Comparison of ENCODE assay signal across 8 cellular contexts in the genomic region with DNA sequence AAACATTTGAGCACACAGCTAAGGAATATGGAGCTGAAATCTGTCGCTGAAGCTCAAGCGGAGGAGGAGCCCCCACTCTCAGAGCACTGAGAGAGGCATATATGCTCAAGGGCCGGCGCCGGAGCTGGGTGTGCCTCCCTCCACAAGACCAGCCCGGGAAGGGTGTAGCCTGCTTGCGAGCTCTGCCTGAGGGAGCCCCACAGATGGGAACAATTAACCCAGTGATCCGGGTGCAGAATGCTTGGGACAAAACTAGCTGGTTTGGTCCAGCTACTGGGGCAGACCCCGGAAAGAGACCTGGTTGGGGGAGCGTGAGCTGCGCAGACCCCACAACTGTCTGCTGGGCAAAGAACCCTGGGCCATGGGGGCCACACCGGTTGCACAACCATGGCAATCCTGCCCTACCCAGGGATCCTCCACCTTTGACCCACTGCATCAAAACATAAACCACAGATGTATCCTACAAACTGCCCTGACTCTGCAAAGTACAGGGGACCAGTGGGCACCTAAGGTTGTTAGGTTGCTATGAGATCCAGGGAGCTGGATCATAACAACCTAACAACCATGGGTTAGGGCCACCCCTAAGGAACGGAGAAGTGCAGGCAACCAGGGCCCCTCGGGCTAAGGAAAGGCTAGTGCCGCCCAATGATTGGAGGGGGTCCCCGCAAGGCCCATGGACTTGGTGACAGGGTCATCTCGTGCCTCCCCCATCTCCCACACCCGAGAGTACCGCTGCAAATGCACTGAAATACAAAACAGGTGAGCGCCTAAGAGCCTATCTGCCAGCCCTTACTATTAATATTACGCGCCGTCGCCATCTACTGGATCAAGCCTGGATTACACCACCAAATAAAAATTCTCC. TPM values are rescaled to one million over a fixed set of nuclear protein-coding genes. Genes with fewer than 3 reads are reported as not detected.
DNase-seq lines count a peak whose midpoint lies in the region; FAIRE-seq and TF ChIP-seq lines count a peak whose summit lies in the region.

No MANE protein-coding gene starts in this region.

- H3K27ac Mint-ChIP-seq in activated CD4-positive, alpha-beta T cell treated with anti-CD3 and anti-CD28 coated beads, Interleukin-2, amount 10 ng/mL, durations not matched to agents 24 days and 14 days: no peak overlapping the region

- no peak for TF ChIP-seq POLR2A in tibial nerve (IDR thresholded peaks at IDR 0.05)

- H3K36me3 ChIP-seq in GM23248 (ENCODE audit: low read depth): no peaks in the 10 kb centered on the region
- no peaks in the 10 kb centered on the region for H3K36me3 ChIP-seq in HUES6 (ENCODE audit: control insufficient read depth, insufficient read depth, low read length)
- no peaks in the 10 kb centered on the region for H3K36me3 ChIP-seq in OCI-LY3 (replicated peaks; ENCODE audit: low read depth, low read length)
- H3K36me3 ChIP-seq in bronchial epithelial cell (ENCODE audit: control insufficient read depth, insufficient read depth, low read length): no peaks in the 10 kb centered on the region
- H3K36me3 ChIP-seq in tibial nerve: no peaks in the 10 kb centered on the region

- H3K9me2 ChIP-seq in GM23248 (ENCODE audit: insufficient read depth): no peaks in the 10 kb centered on the region

- H2AFZ ChIP-seq in GM23248 (no peak overlapping the region), OCI-LY3 (ENCODE audit: low read depth, low read length) (peak overlapping the region; percentile 62)

- H3F3A ChIP-seq in GM23248 (ENCODE audit: insufficient read depth): no peaks in the 10 kb centered on the region

- H3K4me3 ChIP-seq in GM23248 (no peak overlapping the region), HUES6 (ENCODE audit: low read depth, low read length) (peak overlapping the region; percentile 42; the same call in 1 of the 2 replicates), OCI-LY3 (ENCODE audit: low read length) (no peak overlapping the region), bronchial epithelial cell (ENCODE audit: low read depth, low read length) (no peak overlapping the region), tibial nerve (no peak overlapping the region)

- H3K4me3 Mint-ChIP-seq in activated CD4-positive, alpha-beta T cell treated with anti-CD3 and anti-CD28 coated beads, Interleukin-2, amount 10 ng/mL, durations not matched to agents 24 days and 14 days: no peak overlapping the region

- H3K4me2 ChIP-seq in GM23248 (ENCODE audit: unreplicated experiment) (no peak overlapping the region), OCI-LY3 (ENCODE audit: low read length) (peak overlapping the region; percentile 68)

- peaks cover 3% of the 10 kb centered on the region for H3K27me3 Mint-ChIP-seq in activated CD4-positive, alpha-beta T cell treated with anti-CD3 and anti-CD28 coated beads, Interleukin-2, amount 10 ng/mL, durations not matched to agents 24 days and 14 days

- H3K27me3 ChIP-seq in GM23248 (replicated peaks; ENCODE audit: insufficient read depth): no peaks in the 10 kb centered on the region
- H3K27me3 ChIP-seq in HUES6 (ENCODE audit: control insufficient read depth, insufficient read depth, low read length): no peaks in the 10 kb centered on the region
- H3K27me3 ChIP-seq in OCI-LY3 (ENCODE audit: low read depth, low read length): peaks cover 14% of the 10 kb centered on the region; the same call in 1 of the 2 replicates
- H3K27me3 ChIP-seq in bronchial epithelial cell (ENCODE audit: control insufficient read depth, insufficient read depth, low read length): no peaks in the 10 kb centered on the region
- H3K27me3 ChIP-seq in tibial nerve: no peaks in the 10 kb centered on the region

- no peak for FAIRE-seq in bronchial epithelial cell (lab: Jason Lieb, UNC)

- WGBS in GM23248 (ENCODE audit: low coverage in 1 of 2, low lambda C conversion rate in 2 of 2, missing lambda C conversion rate in 2 of 2), 2 experiments: 42 to 44% methylated on average over 24 of the region's 24 CpGs
- WGBS in tibial nerve, 2 donors: 57 to 60% methylated on average over 17 to 20 of the region's 24 CpGs

- H3K79me2 ChIP-seq in GM23248 (ENCODE audit: insufficient read depth) (no peaks in the 10 kb centered on the region), OCI-LY3 (ENCODE audit: low read length) (no peaks in the 10 kb centered on the region)

- H4K20me1 ChIP-seq in GM23248 (ENCODE audit: insufficient read depth): no peaks in the 10 kb centered on the region
- no peaks in the 10 kb centered on the region for H4K20me1 ChIP-seq in OCI-LY3 (ENCODE audit: insufficient read depth, low read length)

- H3K9me3 ChIP-seq in GM23248 (ENCODE audit: low read depth) (no peaks in the 10 kb centered on the region), HUES6 (ENCODE audit: control insufficient read depth, insufficient read depth, low read depth, low read length) (no peaks in the 10 kb centered on the region), OCI-LY3 (ENCODE audit: insufficient read depth, low read length) (no peaks in the 10 kb centered on the region), tibial nerve (no peaks in the 10 kb centered on the region)

- no peak overlapping the region for H3K27ac ChIP-seq in GM23248
- no peak overlapping the region for H3K27ac ChIP-seq in HUES6 (ENCODE audit: low read depth, low read length)
- no peak overlapping the region for H3K27ac ChIP-seq in OCI-LY3 (ENCODE audit: low read length)
- no peak overlapping the region for H3K27ac ChIP-seq in tibial nerve

- no peaks in the 10 kb centered on the region for H3K36me3 Mint-ChIP-seq in activated CD4-positive, alpha-beta T cell treated with anti-CD3 and anti-CD28 coated beads, Interleukin-2, amount 10 ng/mL, durations not matched to agents 24 days and 14 days (ENCODE audit: low read depth)

- no peak overlapping the region for H3K9ac ChIP-seq in GM23248
- H3K9ac ChIP-seq in HUES6 (ENCODE audit: low read length): no peak overlapping the region
- H3K9ac ChIP-seq in OCI-LY3 (ENCODE audit: low read length): no peak overlapping the region

- H3K4me1 ChIP-seq in GM23248 (ENCODE audit: insufficient read depth) (no peaks in the 10 kb centered on the region), HUES6 (ENCODE audit: control insufficient read depth, insufficient read depth, low read length) (peaks cover 11% of the 10 kb centered on the region; the same call in 1 of the 2 replicates), OCI-LY3 (ENCODE audit: low read length) (no peaks in the 10 kb centered on the region), tibial nerve (no peaks in the 10 kb centered on the region)

- intact Hi-C loops in activated CD4-positive, alpha-beta T cell treated with anti-CD3 and anti-CD28 coated beads, Interleukin-2, amount 10 ng/mL, durations not matched to agents 24 days and 14 days (cut with micrococcal nuclease): no loop called here

- no peaks in the 10 kb centered on the region for H3K4me1 Mint-ChIP-seq in activated CD4-positive, alpha-beta T cell treated with anti-CD3 and anti-CD28 coated beads, Interleukin-2, amount 10 ng/mL, durations not matched to agents 24 days and 14 days

- in situ Hi-C loops in GM23248 (cut with MboI): loop anchor here (10.0 to 25.0 kb wide), 2 partner anchors 231 to 334 kb away; no protein-coding TSS in a partner anchor

- peak; percentile 77 for DNase-seq in activated CD4-positive, alpha-beta T cell treated with anti-CD3 and anti-CD28 coated beads, Interleukin-2, amount 10 ng/mL, durations not matched to agents 24 days and 14 days
- no peak for DNase-seq in activated CD4-positive, alpha-beta T cell treated with anti-CD3 and anti-CD28 coated beads for 1 hour
- DNase-seq in GM23248: peak; percentile 73
- peak; percentile 48 for DNase-seq in bronchial epithelial cell (ENCODE audit: low read depth)
- peak; percentile 80 for DNase-seq in left kidney (ENCODE audit: low read depth, low spot score)
- peak; percentile 37 to 42 for DNase-seq in tibial nerve (ENCODE audit: low spot score in 2 of 2)

- TF ChIP-seq EP300 in tibial nerve (IDR thresholded peaks at IDR 0.05): no peak

- no peaks in the 10 kb centered on the region for H3K9me3 Mint-ChIP-seq in activated CD4-positive, alpha-beta T cell treated with anti-CD3 and anti-CD28 coated beads, Interleukin-2, amount 10 ng/mL, durations not matched to agents 24 days and 14 days

- TF ChIP-seq CTCF in OCI-LY3 (IDR thresholded peaks at IDR 0.05; ENCODE audit: low read depth, low read length) (peak; percentile 58), bronchial epithelial cell (IDR thresholded peaks at IDR 0.05; ENCODE audit: insufficient read depth, low read length, severe bottlenecking) (peak; percentile 56), tibial nerve (IDR thresholded peaks at IDR 0.05) (peak; percentile 25 to 36 (median 32))

RNA-seq across cellular contexts. Expression of gene SCN1A, which starts 53.4 kb away (rescaled TPM):
- not detected in 2 replicates for total RNA-seq in activated CD4-positive, alpha-beta T cell treated with anti-CD3 and anti-CD28 coated beads, Interleukin-2, amount 10 ng/mL, durations not matched to agents 24 days and 14 days
- 0.13 TPM in 1 of 2 replicates, not detected in the other for total RNA-seq in GM23248 (2014; rRNA removed; shearing (Covaris generic))
- 0.08 TPM in 1 of 2 replicates, not detected in the other for polyA plus RNA-seq in GM23248 (2016; fragmentation: Nextera tagmentation; extraction: Ambion mirVana)
- total RNA-seq in bronchial epithelial cell: not detected in 2 replicates
- total RNA-seq in tibial nerve: not detected
